Comparison of ENCODE assay signal across 8 cellular contexts in the genomic region with DNA sequence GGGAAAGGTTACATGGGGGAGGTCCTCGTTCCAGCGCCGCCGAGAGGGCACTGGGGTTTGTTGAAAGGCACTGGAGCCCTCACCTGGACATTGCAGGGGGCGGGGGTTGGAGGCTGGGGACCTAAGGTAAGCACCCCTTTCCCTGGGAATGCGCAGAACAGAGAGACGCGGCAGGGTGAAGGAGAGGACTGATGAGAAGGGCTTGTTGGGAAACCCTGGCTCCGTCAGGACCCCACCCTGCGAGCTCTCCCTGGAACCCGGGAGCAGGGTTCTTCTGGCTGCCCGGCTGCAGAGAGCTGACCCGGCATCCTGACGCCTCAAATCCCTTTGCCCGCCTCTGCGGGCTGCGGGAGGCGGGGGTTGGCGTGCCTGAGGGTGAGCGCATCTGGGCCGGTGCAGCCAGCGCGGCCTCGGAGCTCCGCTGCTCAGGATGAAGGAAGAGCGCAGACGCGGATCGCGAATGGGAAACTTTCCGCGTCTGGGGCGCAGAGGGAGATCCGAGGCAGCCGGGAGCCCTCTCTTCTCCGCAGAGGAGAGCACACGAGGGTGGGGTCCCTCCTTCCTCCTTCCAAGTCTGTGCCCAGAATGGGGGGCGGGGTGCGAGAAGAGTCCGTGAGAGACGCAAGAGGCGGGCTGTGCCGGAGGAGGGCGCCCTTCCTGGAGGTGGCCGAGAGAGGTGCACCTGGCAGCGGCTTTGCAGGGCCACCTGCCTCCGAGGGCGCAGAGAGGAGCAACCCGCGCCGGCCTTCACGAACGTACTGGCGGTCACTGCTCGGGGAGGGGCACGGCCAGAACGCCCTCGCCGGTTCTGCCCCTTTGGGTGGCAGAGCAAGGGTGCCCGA. TPM values are rescaled to one million over a fixed set of nuclear protein-coding genes. Genes with fewer than 3 reads are reported as not detected.
DNase-seq lines count a peak whose midpoint lies in the region; ATAC-seq and TF ChIP-seq lines count a peak whose summit lies in the region.

No MANE protein-coding gene starts in this region.

- H3K4me1 ChIP-seq in colonic mucosa: peaks cover 9% of the 10 kb centered on the region

- no peak overlapping the region for H3K27ac ChIP-seq in colonic mucosa

- H3K27me3 ChIP-seq in colonic mucosa: peaks cover 53% of the 10 kb centered on the region

- no peak overlapping the region for H3K9ac ChIP-seq in colonic mucosa (ENCODE audit: low read depth in 2 of 2, low read length in 2 of 2)

- TF ChIP-seq CTCF in colonic mucosa (IDR thresholded peaks at IDR 0.05): no peak

- H3K9me3 ChIP-seq in colonic mucosa: no peaks in the 10 kb centered on the region

- H3K36me3 ChIP-seq in colonic mucosa: no peaks in the 10 kb centered on the region

- intact Hi-C loops in colonic mucosa (cut with DNase I): no loop called here

- ATAC-seq in GM21423 (IDR thresholded peaks at IDR 0.05; ENCODE audit: unreplicated experiment): no peak

- peak overlapping the region; percentile 13 for H3K4me3 ChIP-seq in colonic mucosa

- DNase-seq in COLO668 (lab: John Stamatoyannopoulos, UW; ENCODE audit: unreplicated experiment) (peak; percentile 68), NCI-H1105 (lab: John Stamatoyannopoulos, UW) (peak; percentile 69), colonic mucosa (peak; percentile 81), midbrain (lab: John Stamatoyannopoulos, UW) (peak; percentile 17), NCI-H2171 treated with DMSO at 0.1 percent for 48 hours (lab: John Stamatoyannopoulos, UW) (no peak), CD1c-positive myeloid dendritic cell (ENCODE audit: extremely low spot score) (no peak), GF-D8 (lab: John Stamatoyannopoulos, UW) (no peak)

RNA-seq across cellular contexts. Expression of a gene that starts 2.4 kb away (rescaled TPM):
- under 1 TPM; 0.37 to 0.40 TPM for total RNA-seq in colonic mucosa

Comparison
In these comparisons a context has a peak if more than half of its experiments do, and no peak if none do; other contexts are left out.
1. DNase-seq: peak in COLO668 (single experiment), NCI-H1105 (single experiment), colonic mucosa (single experiment) and midbrain (single experiment); none in NCI-H2171 treated with DMSO at 0.1 percent for 48 hours (single experiment), CD1c-positive myeloid dendritic cell (single experiment) and GF-D8 (single experiment).